ENCODE assay signal across 8 cellular contexts in the genomic region with DNA sequence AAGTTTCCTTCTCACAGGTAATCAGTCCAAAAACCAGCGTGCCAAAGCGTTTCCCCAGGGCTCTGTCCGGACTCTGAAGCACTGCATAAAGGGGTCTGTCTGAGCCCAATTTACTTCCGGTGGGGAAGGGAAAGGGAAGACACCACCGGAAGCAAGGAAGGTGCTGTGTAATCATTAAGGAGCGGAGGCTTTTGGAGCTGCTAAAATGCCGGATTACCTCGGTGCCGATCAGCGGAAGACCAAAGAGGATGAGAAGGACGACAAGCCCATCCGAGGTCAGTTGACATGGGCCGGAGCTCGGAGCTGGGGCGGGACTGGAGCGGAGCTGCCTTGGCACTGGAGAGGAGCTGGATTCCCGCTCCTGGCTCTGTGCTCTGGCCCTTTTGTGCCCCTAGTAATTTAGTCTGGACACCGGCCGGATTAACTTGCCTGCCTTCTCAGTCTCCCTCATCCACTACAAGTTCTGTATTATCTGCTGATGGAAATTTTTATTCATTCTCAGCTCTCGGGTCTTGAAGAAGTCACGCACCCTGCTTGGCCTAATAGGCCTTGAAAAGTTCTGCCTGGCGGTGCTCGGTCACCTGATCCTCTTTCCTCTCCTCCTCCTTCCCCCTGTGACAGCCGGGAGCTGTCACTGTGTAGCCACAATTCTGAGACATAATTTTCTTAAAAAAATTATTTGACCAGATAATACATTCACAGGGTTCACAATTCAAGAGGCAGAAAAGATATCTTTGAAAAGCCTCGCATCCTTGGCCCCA. TPM values are rescaled to one million over a fixed set of nuclear protein-coding genes. Genes with fewer than 3 reads are reported as not detected.
DNase-seq lines count a peak whose midpoint lies in the region; ATAC-seq and TF ChIP-seq lines count a peak whose summit lies in the region.

A gene (plus strand): TSS at position 137 of the 761 bp plus-strand sequence. CDS start 69 bp downstream, at position 206.

- no peak for TF ChIP-seq POLR2A in heart left ventricle (IDR thresholded peaks at IDR 0.05)
- peak; percentile 46 for TF ChIP-seq POLR2A in transverse colon (IDR thresholded peaks at IDR 0.05)

- no peaks in the 10 kb centered on the region for H3K27me3 Mint-ChIP-seq in T-cell

- TF ChIP-seq EP300 in transverse colon (IDR thresholded peaks at IDR 0.05; ENCODE audit: low read depth) = no peak

- no peaks in the 10 kb centered on the region for H3K27me3 ChIP-seq in heart left ventricle
- no peaks in the 10 kb centered on the region for H3K27me3 ChIP-seq in transverse colon

- peak within 1 kb of the TSS; percentile 94 to 98 for H3K27ac Mint-ChIP-seq in T-cell

- no peaks in the 10 kb centered on the region for H3K9me3 Mint-ChIP-seq in T-cell

- H3K4me1 ChIP-seq in heart left ventricle (peaks cover 9 to 67% (median 56%) of the 10 kb centered on the region in 12 donors), transverse colon (peaks cover 19 to 59% (median 31%) of the 10 kb centered on the region in 4 donors)

- DNase-seq in GM13977 (ENCODE audit: low spot score) (peak; percentile 81), NCI-H146 (lab: John Stamatoyannopoulos, UW) (peak; percentile 86), T-cell (peak; percentile 69 to 89 (median 79)), heart left ventricle (peak; percentile 73 to 82 (median 77)), pons (ENCODE audit: low spot score) (peak; percentile 92), transverse colon (peak; percentile 82)

- peak within 1 kb of the TSS; percentile 56 to 87 (median 76) for H3K4me3 ChIP-seq in heart left ventricle
- peak within 1 kb of the TSS; percentile 70 to 95 (median 72) for H3K4me3 ChIP-seq in transverse colon

- H3K9me3 ChIP-seq in heart left ventricle (no peaks in the 10 kb centered on the region), transverse colon (no peaks in the 10 kb centered on the region)

- intact Hi-C loops in heart left ventricle (cut with DNase I) = loop anchor here in 2 of 10 donors (2.0 to 5.0 kb wide), 2 partner anchors 50 to 51 kb away; a partner anchor contains a TSS
- intact Hi-C loops in transverse colon (cut with DNase I; ENCODE audit: low total_unique reads) = no loop called here

- H3K36me3 Mint-ChIP-seq in T-cell = peaks cover 11% of the 10 kb centered on the region

- ATAC-seq in HG02870 (IDR thresholded peaks at IDR 0.05; ENCODE audit: unreplicated experiment) (peak; percentile 57), T-cell (replicated peaks in 1 of 4) (peak; percentile 59 to 67 (median 66)), heart left ventricle (peak; percentile 81 to 89 (median 86))

- peaks cover 0 to 18% (median 5%) of the 10 kb centered on the region in 9 donors for H3K36me3 ChIP-seq in heart left ventricle
- no peaks in the 10 kb centered on the region for H3K36me3 ChIP-seq in transverse colon

- POLR2A ChIA-PET in T-cell (lab: Charles Lee) = no interaction called here

- TF ChIP-seq CTCF in GM13977 (IDR thresholded peaks at IDR 0.05; ENCODE audit: extremely low read depth, insufficient read depth, missing control alignments) (no peak), heart left ventricle (IDR thresholded peaks at IDR 0.05) (no peak), transverse colon (IDR thresholded peaks at IDR 0.05) (no peak)

- H3K4me3 Mint-ChIP-seq in T-cell = peak within 1 kb of the TSS; percentile 90 to 100 (median 95)

- H3K4me1 Mint-ChIP-seq in T-cell = peaks cover 71 to 76% (median 73%) of the 10 kb centered on the region in 3 donors

- CTCF ChIA-PET in T-cell (lab: Charles Lee) = interaction anchor here (0.6 to 1.0 kb wide), 3 partner anchors 49 to 1569 kb away, joined by 3 to 6 read pairs (median 5); a partner anchor contains a TSS

- 0% methylated on average over 25 of the region's 25 CpGs for WGBS in adipose tissue, 3 donors
- 0% methylated on average over 22 to 25 of the region's 25 CpGs for WGBS in heart left ventricle, 4 donors
- WGBS in transverse colon (ENCODE audit: low coverage in 1 of 2), 2 donors = 0 to 14% methylated on average over 1 to 25 of the region's 25 CpGs

- in situ Hi-C loops in GM13977 (cut with MboI; ENCODE audit: low pct_unique_long_range_greater_than_20kb, low sequenced_read_pairs, unreplicated experiment) = no loop called here
- in situ Hi-C loops in transverse colon (cut with MboI; ENCODE audit: low pct_ligation_motif_present in 1 of 4, low pct_unique_long_range_greater_than_20kb in 1 of 4, low sequenced_read_pairs in 3 of 4) = no loop called here

- H3K27ac ChIP-seq in adipose tissue (ENCODE audit: low read depth, low read length) (peak within 1 kb of the TSS; percentile 88), heart left ventricle (peak within 1 kb of the TSS; percentile 76 to 93 (median 88)), transverse colon (peak within 1 kb of the TSS; percentile 89 to 93 (median 91))

RNA-seq across cellular contexts. Expression of the gene that starts here (rescaled TPM):
- total RNA-seq in T-cell (10 to 100 TPM; 61.8 to 72.6 (median 66.6) TPM), heart left ventricle (100 to 1,000 TPM; 110 to 142 (median 123) TPM), transverse colon (10 to 100 TPM in 3 of 4 donors, 1 to 10 TPM in 1; 5.2 to 88.6 (median 55.7) TPM)
- polyA plus RNA-seq in adipose tissue (100 to 1,000 TPM in 1 of 3 donors, 10 to 100 TPM in 2; 37.5 to 111 (median 96.7) TPM), heart left ventricle (100 to 1,000 TPM in 1 of 2 donors, 10 to 100 TPM in 1; 87.7 to 214 TPM)

Comparison
In these comparisons a context has a peak if more than half of its experiments do, and no peak if none do; other contexts are left out.
1. Peak in every context shown above with its lines: DNase-seq, ATAC-seq, H3K4me3 ChIP-seq and H3K27ac ChIP-seq.